ENCODE assay signal across 1 cellular context in genomic region chr9:136665111-136665703, GRCh38.
A peak's percentile ranks its signal among the peaks of the same experiment; 100 is the strongest.
TF ChIP-seq lines count a peak whose summit lies in the region.

No MANE protein-coding gene starts in this region.

TF ChIP-seq in HEK293, 187 proteins besides CTCF, POLR2A, EP300 and RAD21 (continued from another document):
- TF ChIP-seq ZNF10 (tag by site-specific recombination; IDR thresholded peaks at IDR 0.05) (no peak), SALL2 (tag by site-specific recombination; IDR thresholded peaks at IDR 0.05; ENCODE audit: borderline replicate concordance) (no peak), ZBTB26 (tag by site-specific recombination; optimal IDR thresholded peaks at IDR 0.05) (peak; percentile 26), PATZ1 (tag by site-specific recombination; IDR thresholded peaks at IDR 0.05) (peak; percentile 67), ZNF548 (tag by site-specific recombination; IDR thresholded peaks at IDR 0.05) (no peak), ZIC2 (tag by site-specific recombination; IDR thresholded peaks at IDR 0.05) (peak; percentile 28; the same call in 1 of the 2 replicates), ZFP37 (tag by site-specific recombination; IDR thresholded peaks at IDR 0.05) (no peak), ZNF624 (tag by site-specific recombination; IDR thresholded peaks at IDR 0.05) (no peak), ZNF776 (tag by site-specific recombination; IDR thresholded peaks at IDR 0.05; ENCODE audit: borderline replicate concordance) (no peak), KLF1 (tag by site-specific recombination; IDR thresholded peaks at IDR 0.05) (no peak), KLF8 (tag by site-specific recombination; IDR thresholded peaks at IDR 0.05) (peak; percentile 30; the same call in 1 of the 2 replicates), ZNF112 (tag by site-specific recombination; IDR thresholded peaks at IDR 0.05) (no peak), ZNF324 (tag by site-specific recombination; IDR thresholded peaks at IDR 0.05) (no peak), ZNF645 (tag by site-specific recombination; IDR thresholded peaks at IDR 0.05) (no peak), ZNF19 (tag by site-specific recombination; IDR thresholded peaks at IDR 0.05; ENCODE audit: low read depth) (no peak), SP7 (tag by site-specific recombination; IDR thresholded peaks at IDR 0.05) (no peak), ZNF426 (tag by site-specific recombination; IDR thresholded peaks at IDR 0.05) (no peak), ZNF626 (tag by site-specific recombination; IDR thresholded peaks at IDR 0.05) (no peak), ZNF362 (tag by site-specific recombination; IDR thresholded peaks at IDR 0.05) (no peak), HOXC10 (CRISPR knock-in tag; IDR thresholded peaks at IDR 0.05) (no peak), ZNF140 (tag by site-specific recombination; IDR thresholded peaks at IDR 0.05) (no peak), KLF10 (tag by site-specific recombination; IDR thresholded peaks at IDR 0.05) (peak; percentile 42; the same call in 1 of the 2 replicates), GLIS2 (tag by site-specific recombination; IDR thresholded peaks at IDR 0.05) (peak; percentile 77), ZNF660 (tag by site-specific recombination; IDR thresholded peaks at IDR 0.05) (0 out of 2 replicates have a peak, but pooled peaks have one; percentile 36), ZBTB8A (tag by site-specific recombination; IDR thresholded peaks at IDR 0.05) (peak; percentile 52)
